ENCODE assay signal across 1 cellular context in genomic region chr22:35457729-35458546, GRCh38.
TF ChIP-seq lines count a peak whose summit lies in the region.

No MANE protein-coding gene starts in this region.

TF ChIP-seq in K562, 482 proteins besides CTCF, POLR2A, EP300 and RAD21 (continued from another document):
- TF ChIP-seq, protein P1, sequence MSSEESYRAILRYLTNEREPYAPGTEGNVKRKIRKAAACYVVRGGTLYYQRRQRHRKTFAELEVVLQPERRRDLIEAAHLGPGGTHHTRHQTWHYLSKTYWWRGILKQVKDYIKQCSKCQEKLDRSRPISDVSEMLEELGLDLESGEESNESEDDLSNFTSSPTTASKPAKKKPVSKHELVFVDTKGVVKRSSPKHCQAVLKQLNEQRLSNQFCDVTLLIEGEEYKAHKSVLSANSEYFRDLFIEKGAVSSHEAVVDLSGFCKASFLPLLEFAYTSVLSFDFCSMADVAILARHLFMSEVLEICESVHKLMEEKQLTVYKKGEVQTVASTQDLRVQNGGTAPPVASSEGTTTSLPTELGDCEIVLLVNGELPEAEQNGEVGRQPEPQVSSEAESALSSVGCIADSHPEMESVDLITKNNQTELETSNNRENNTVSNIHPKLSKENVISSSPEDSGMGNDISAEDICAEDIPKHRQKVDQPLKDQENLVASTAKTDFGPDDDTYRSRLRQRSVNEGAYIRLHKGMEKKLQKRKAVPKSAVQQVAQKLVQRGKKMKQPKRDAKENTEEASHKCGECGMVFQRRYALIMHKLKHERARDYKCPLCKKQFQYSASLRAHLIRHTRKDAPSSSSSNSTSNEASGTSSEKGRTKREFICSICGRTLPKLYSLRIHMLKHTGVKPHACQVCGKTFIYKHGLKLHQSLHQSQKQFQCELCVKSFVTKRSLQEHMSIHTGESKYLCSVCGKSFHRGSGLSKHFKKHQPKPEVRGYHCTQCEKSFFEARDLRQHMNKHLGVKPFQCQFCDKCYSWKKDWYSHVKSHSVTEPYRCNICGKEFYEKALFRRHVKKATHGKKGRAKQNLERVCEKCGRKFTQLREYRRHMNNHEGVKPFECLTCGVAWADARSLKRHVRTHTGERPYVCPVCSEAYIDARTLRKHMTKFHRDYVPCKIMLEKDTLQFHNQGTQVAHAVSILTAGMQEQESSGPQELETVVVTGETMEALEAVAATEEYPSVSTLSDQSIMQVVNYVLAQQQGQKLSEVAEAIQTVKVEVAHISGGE (CRISPR knock-in tag; IDR thresholded peaks at IDR 0.05) = no peak
TF ChIP-seq in K562: peak in this region for 4.
